In the genomic region with DNA sequence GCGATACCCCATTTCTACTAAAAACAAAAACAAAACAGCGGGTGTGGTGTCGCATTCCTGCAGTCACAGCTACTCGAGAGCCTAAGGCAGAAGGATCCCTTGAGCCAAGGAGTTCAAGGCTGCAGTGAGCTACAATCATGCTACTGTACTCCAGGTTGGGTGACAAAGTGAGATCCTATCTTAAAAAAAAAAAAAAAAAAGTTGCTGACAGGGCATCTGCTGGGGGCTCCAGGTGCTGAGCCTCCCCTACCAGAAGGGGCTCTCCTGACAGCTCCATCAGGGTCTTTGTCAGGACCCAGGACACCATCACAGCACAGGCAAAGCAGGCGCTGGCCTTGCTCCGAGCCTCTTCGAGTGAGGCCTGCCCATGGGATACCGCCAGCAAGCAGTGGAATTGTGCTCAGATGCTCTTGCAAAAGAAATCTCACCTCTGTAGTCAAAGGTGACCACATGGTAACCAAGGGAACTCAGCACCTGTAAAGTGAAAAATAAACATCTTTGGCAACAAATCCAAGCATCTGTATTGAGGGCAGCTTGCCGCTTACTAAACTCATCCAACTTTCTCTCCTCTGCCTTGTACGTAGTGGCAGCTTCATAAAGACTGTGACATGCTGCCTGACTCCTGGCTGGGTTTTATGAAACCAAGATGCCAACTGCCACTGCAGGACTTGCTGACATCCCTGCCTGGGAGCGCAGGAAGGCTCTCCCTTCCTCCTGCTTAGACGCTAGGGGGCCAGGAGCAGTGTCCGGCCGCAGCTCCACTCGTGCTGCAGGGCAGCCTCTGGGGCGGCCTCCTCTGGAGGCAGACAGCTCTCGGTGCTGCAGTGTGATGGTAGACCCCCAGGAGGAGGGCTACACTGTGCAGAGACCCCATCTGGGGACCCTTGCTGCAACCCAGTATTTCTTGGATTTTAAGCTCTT, we compare ENCODE assay signal across 1 cellular context.
TF ChIP-seq lines count a peak whose summit lies in the region.

No MANE protein-coding gene starts in this region.

TF ChIP-seq in GM23338, 12 proteins besides CTCF, POLR2A, EP300 and RAD21:
- TF ChIP-seq, protein P1, sequence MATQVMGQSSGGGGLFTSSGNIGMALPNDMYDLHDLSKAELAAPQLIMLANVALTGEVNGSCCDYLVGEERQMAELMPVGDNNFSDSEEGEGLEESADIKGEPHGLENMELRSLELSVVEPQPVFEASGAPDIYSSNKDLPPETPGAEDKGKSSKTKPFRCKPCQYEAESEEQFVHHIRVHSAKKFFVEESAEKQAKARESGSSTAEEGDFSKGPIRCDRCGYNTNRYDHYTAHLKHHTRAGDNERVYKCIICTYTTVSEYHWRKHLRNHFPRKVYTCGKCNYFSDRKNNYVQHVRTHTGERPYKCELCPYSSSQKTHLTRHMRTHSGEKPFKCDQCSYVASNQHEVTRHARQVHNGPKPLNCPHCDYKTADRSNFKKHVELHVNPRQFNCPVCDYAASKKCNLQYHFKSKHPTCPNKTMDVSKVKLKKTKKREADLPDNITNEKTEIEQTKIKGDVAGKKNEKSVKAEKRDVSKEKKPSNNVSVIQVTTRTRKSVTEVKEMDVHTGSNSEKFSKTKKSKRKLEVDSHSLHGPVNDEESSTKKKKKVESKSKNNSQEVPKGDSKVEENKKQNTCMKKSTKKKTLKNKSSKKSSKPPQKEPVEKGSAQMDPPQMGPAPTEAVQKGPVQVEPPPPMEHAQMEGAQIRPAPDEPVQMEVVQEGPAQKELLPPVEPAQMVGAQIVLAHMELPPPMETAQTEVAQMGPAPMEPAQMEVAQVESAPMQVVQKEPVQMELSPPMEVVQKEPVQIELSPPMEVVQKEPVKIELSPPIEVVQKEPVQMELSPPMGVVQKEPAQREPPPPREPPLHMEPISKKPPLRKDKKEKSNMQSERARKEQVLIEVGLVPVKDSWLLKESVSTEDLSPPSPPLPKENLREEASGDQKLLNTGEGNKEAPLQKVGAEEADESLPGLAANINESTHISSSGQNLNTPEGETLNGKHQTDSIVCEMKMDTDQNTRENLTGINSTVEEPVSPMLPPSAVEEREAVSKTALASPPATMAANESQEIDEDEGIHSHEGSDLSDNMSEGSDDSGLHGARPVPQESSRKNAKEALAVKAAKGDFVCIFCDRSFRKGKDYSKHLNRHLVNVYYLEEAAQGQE (IDR thresholded peaks at IDR 0.05; ENCODE audit: unreplicated experiment): no peak
- TF ChIP-seq NANOG (IDR thresholded peaks at IDR 0.05; ENCODE audit: borderline replicate concordance) (no peak), EZH2phosphoT487 (IDR thresholded peaks at IDR 0.05; ENCODE audit: unreplicated experiment) (no peak), EZH2 (IDR thresholded peaks at IDR 0.05; ENCODE audit: low read depth, unreplicated experiment) (no peak)
